ENCODE assay signal across 18 cellular contexts in the genomic region with DNA sequence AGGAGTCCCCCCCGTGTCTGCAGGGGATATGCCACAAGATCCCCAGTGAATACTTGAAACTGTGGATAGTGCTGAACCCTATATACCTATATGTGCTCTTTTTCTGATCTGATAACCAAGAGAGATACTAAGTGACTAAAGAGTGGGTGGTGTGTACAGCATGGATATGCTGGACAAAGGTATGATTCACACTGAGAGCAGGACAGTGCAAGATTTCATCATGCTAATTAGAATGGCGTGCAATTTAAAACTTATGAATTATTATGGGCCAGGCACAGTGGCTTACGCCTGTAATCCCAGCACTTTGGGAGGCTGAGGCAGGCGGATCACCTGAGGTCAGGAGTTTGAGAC.
A peak's percentile ranks its signal among the peaks of the same experiment; 100 is the strongest.
DNase-seq lines count a peak whose midpoint lies in the region; ATAC-seq and TF ChIP-seq lines count a peak whose summit lies in the region.
"Had no signal": no experiment of that assay in that cellular context is flagged by ENCODE, and none has a peak within 500 bp of the region (broad histone marks: within the 10 kb centered on the region; RNA-seq: fewer than 3 reads in every experiment).

No MANE protein-coding gene starts in this region.

- no peaks in the 10 kb centered on the region for H3K27me3 ChIP-seq in adipocyte (replicated peaks; ENCODE audit: control insufficient read depth, insufficient read depth, low read length)
- no peaks in the 10 kb centered on the region for H3K27me3 ChIP-seq in heart left ventricle
- H3K27me3 ChIP-seq: ovary, Peyer's patch, sigmoid colon had no signal

- no peak overlapping the region for H3K27ac Mint-ChIP-seq in activated CD4-positive, alpha-beta T cell treated with anti-CD3 and anti-CD28 coated beads, Interleukin-2, amount 10 ng/mL, durations not matched to agents 24 days and 14 days
- H3K27ac Mint-ChIP-seq: activated CD8-positive, alpha-beta T cell treated with anti-CD3 and anti-CD28 coated beads for 36 hours; activated T-cell treated with anti-CD3 and anti-CD28 coated beads, Interleukin-2, amount 50 U/mL, for 72 hours had no signal

- H3K36me3 ChIP-seq in adipocyte (ENCODE audit: control insufficient read depth, insufficient read depth, low read length, severe bottlenecking), result peaks cover 37% of the 10 kb centered on the region
- H3K36me3 ChIP-seq in heart left ventricle, result peaks cover 0 to 9% (median 0%) of the 10 kb centered on the region in 9 donors
- H3K36me3 ChIP-seq: ovary, Peyer's patch, sigmoid colon had no signal

- peak; percentile 3 for DNase-seq in HPDE6-E6E7 (ENCODE audit: extremely low spot score)
- peak; percentile 29 for DNase-seq in adipocyte (ENCODE audit: low read depth)
- DNase-seq in fibroblast of pulmonary artery (ENCODE audit: low read depth), result peak; percentile 3
- no peak for DNase-seq in activated CD4-positive, alpha-beta T cell treated with anti-CD3 and anti-CD28 coated beads, Interleukin-2, amount 10 ng/mL, durations not matched to agents 24 days and 14 days
- no peak for DNase-seq in heart left ventricle
- DNase-seq: activated CD8-positive, alpha-beta T cell treated with anti-CD3 and anti-CD28 coated beads for 36 hours; activated T-cell treated with anti-CD3 and anti-CD28 coated beads, Interleukin-2, amount 50 U/mL, for 72 hours; NCI-H1105; NCI-H2171; NCI-H774; ovary; Peyer's patch; sigmoid colon had no signal

- H3K4me1 ChIP-seq in adipocyte (ENCODE audit: control insufficient read depth, insufficient read depth, low read length) (peaks cover 20% of the 10 kb centered on the region), heart left ventricle (peaks cover 0 to 5% (median 0%) of the 10 kb centered on the region in 12 donors)

- peak overlapping the region; percentile 38 for H3K9ac ChIP-seq in adipocyte (ENCODE audit: low read length)
- H3K9ac ChIP-seq: KMS-11 had no signal

- peaks cover 11% of the 10 kb centered on the region for H3K9me3 Mint-ChIP-seq in activated CD4-positive, alpha-beta T cell treated with anti-CD3 and anti-CD28 coated beads, Interleukin-2, amount 10 ng/mL, durations not matched to agents 24 days and 14 days
- H3K9me3 Mint-ChIP-seq: activated T-cell treated with anti-CD3 and anti-CD28 coated beads, Interleukin-2, amount 50 U/mL, for 72 hours had no signal

- H3K4me3 Mint-ChIP-seq in activated CD4-positive, alpha-beta T cell treated with anti-CD3 and anti-CD28 coated beads, Interleukin-2, amount 10 ng/mL, durations not matched to agents 24 days and 14 days, result no peak overlapping the region
- H3K4me3 Mint-ChIP-seq: activated CD8-positive, alpha-beta T cell treated with anti-CD3 and anti-CD28 coated beads for 36 hours; activated T-cell treated with anti-CD3 and anti-CD28 coated beads, Interleukin-2, amount 50 U/mL, for 72 hours had no signal

- no peak for TF ChIP-seq POLR2A in heart left ventricle (IDR thresholded peaks at IDR 0.05)

- intact Hi-C loops in activated CD4-positive, alpha-beta T cell treated with anti-CD3 and anti-CD28 coated beads, Interleukin-2, amount 10 ng/mL, durations not matched to agents 24 days and 14 days (cut with micrococcal nuclease), result no loop called here
- intact Hi-C loops in heart left ventricle (cut with DNase I), result loop anchor here in 1 of 10 donors (10.0 kb wide), 1 partner anchor 56 kb away; no protein-coding TSS in a partner anchor

- WGBS in heart left ventricle, 4 donors, result 94 to 100% (median 96%) methylated on average over 4 of the region's 4 CpGs

- ATAC-seq in GM18873 (IDR thresholded peaks at IDR 0.05; ENCODE audit: low FRiP score, unreplicated experiment) (no peak), HG03045 (IDR thresholded peaks at IDR 0.05; ENCODE audit: unreplicated experiment) (no peak), heart left ventricle (no peak)
- ATAC-seq: activated CD8-positive, alpha-beta T cell treated with anti-CD3 and anti-CD28 coated beads for 36 hours; activated T-cell treated with anti-CD3 and anti-CD28 coated beads, Interleukin-2, amount 50 U/mL, for 72 hours had no signal

- no peaks in the 10 kb centered on the region for H3K4me1 Mint-ChIP-seq in activated CD4-positive, alpha-beta T cell treated with anti-CD3 and anti-CD28 coated beads, Interleukin-2, amount 10 ng/mL, durations not matched to agents 24 days and 14 days

- no peak overlapping the region for H3K27ac ChIP-seq in heart left ventricle
- H3K27ac ChIP-seq: C4-2B, HL-60, KMS-11, ovary, Peyer's patch, sigmoid colon had no signal

- peaks cover 19% of the 10 kb centered on the region for H3K36me3 Mint-ChIP-seq in activated CD4-positive, alpha-beta T cell treated with anti-CD3 and anti-CD28 coated beads, Interleukin-2, amount 10 ng/mL, durations not matched to agents 24 days and 14 days (ENCODE audit: low read depth)

- no peaks in the 10 kb centered on the region for H3K27me3 Mint-ChIP-seq in activated CD4-positive, alpha-beta T cell treated with anti-CD3 and anti-CD28 coated beads, Interleukin-2, amount 10 ng/mL, durations not matched to agents 24 days and 14 days
- H3K27me3 Mint-ChIP-seq: activated CD8-positive, alpha-beta T cell treated with anti-CD3 and anti-CD28 coated beads for 36 hours had no signal

- H3K4me3 ChIP-seq in adipocyte (ENCODE audit: low read length) (peak overlapping the region; percentile 12), fibroblast of pulmonary artery (replicated peaks; ENCODE audit: low read depth, low read length) (no peak overlapping the region), heart left ventricle (no peak overlapping the region)
- H3K4me3 ChIP-seq: ovary, Peyer's patch, sigmoid colon had no signal

- no peak for TF ChIP-seq CTCF in fibroblast of pulmonary artery (IDR thresholded peaks at IDR 0.05; ENCODE audit: low read length, missing control alignments)
- no peak for TF ChIP-seq CTCF in heart left ventricle (IDR thresholded peaks at IDR 0.05)

- H3K9me3 ChIP-seq in adipocyte (ENCODE audit: control insufficient read depth, low read length) (no peaks in the 10 kb centered on the region), heart left ventricle (no peaks in the 10 kb centered on the region)
- H3K9me3 ChIP-seq: ovary, Peyer's patch had no signal

Comparison
In these comparisons a context has a peak if more than half of its experiments do, and no peak if none do; other contexts are left out.
1. DNase-seq: peak in HPDE6-E6E7 (single experiment), adipocyte (single experiment) and fibroblast of pulmonary artery (single experiment); none in activated CD4-positive, alpha-beta T cell treated with anti-CD3 and anti-CD28 coated beads, Interleukin-2, amount 10 ng/mL, durations not matched to agents 24 days and 14 days (single experiment) and heart left ventricle (0 of 5).